In the genomic region with DNA sequence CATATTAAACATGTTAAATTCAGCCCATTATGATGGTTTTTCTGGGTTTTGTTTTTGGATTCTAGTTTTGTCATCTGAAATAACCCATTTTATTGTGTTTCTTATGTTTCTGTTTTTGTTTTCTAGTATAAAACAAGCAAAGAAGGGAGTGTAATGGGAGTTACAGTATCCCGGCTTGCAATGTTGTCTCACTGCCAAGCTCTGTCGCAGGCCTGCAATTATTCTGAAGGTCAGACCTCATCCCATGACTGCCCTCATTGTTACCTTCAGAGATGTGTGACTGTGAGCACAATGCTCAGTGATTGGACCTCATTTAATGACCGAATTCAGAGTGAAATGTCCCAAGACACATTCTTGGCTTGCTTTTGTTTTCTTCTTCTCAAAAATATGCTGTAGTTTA, we compare ENCODE assay signal across 14 cellular contexts.
A peak's percentile ranks its signal among the peaks of the same experiment; 100 is the strongest.
DNase-seq lines count a peak whose midpoint lies in the region; ATAC-seq, FAIRE-seq and TF ChIP-seq lines count a peak whose summit lies in the region.
"Had no signal": no experiment of that assay in that cellular context is flagged by ENCODE, and none has a peak within 500 bp of the region (broad histone marks: within the 10 kb centered on the region; RNA-seq: fewer than 3 reads in every experiment).

No MANE protein-coding gene starts in this region.

- WGBS in right lobe of liver (ENCODE audit: insufficient coverage, low coverage, low lambda C conversion rate, missing lambda C conversion rate): 50% methylated on average over 3 of the region's 3 CpGs

- TF ChIP-seq POLR2A in right lobe of liver (IDR thresholded peaks at IDR 0.05): no peak

- no peak for TF ChIP-seq CTCF in epithelial cell of proximal tubule (conservative IDR thresholded peaks at IDR 0.05; ENCODE audit: low read depth, low read length)
- no peak for TF ChIP-seq CTCF in right lobe of liver (IDR thresholded peaks at IDR 0.05)

- DNase-seq in AG08396 (ENCODE audit: low spot score) (peak; percentile 23), NCI-H2196 (lab: John Stamatoyannopoulos, UW; ENCODE audit: unreplicated experiment) (peak; percentile 27), epithelial cell of proximal tubule (ENCODE audit: low read depth) (peak; percentile 26), right lobe of liver (no peak), LoVo (ENCODE audit: low spot score) (no peak), RCC 7860 (ENCODE audit: low spot score) (no peak)
- DNase-seq: activated naive CD4-positive, alpha-beta T cell treated with anti-CD3 and anti-CD28 coated beads for 36 hours; kidney; SK-N-SH had no signal

- H3K4me1 ChIP-seq in right lobe of liver: no peaks in the 10 kb centered on the region
- H3K4me1 ChIP-seq: vagina had no signal

- ATAC-seq in right lobe of liver: peak in 3 of 4 donors; percentile 26 to 46 (median 42)
- ATAC-seq in HG03097 (IDR thresholded peaks at IDR 0.05; ENCODE audit: low FRiP score, unreplicated experiment): no peak
- ATAC-seq in GM21367 (IDR thresholded peaks at IDR 0.05; ENCODE audit: unreplicated experiment): no peak
- ATAC-seq: K562 had no signal

- H3K36me3 ChIP-seq in right lobe of liver: peaks cover 0 to 60% (median 23%) of the 10 kb centered on the region in 4 donors

- no peak overlapping the region for H3K27ac ChIP-seq in right lobe of liver
- H3K27ac ChIP-seq: vagina had no signal

- no peaks in the 10 kb centered on the region for H3K27me3 ChIP-seq in right lobe of liver
- H3K27me3 ChIP-seq: vagina had no signal

- FAIRE-seq in RCC 7860 (lab: Jason Lieb, UNC): no peak
- FAIRE-seq: G401.6, K562, kidney had no signal

- H3K4me3 ChIP-seq in epithelial cell of proximal tubule (ENCODE audit: low read depth, low read length) (no peak overlapping the region), right lobe of liver (no peak overlapping the region)
- H3K4me3 ChIP-seq: K562, vagina had no signal

- H3K9me3 ChIP-seq in right lobe of liver: no peaks in the 10 kb centered on the region
- H3K9me3 ChIP-seq: SK-N-SH, vagina had no signal

- intact Hi-C loops in right lobe of liver (cut with DNase I): no loop called here

Comparison
In these comparisons a context has a peak if more than half of its experiments do, and no peak if none do; other contexts are left out.
1. DNase-seq: peak in AG08396 (single experiment), NCI-H2196 (single experiment) and epithelial cell of proximal tubule (single experiment); none in right lobe of liver (0 of 3), LoVo (single experiment) and RCC 7860 (single experiment).
2. ATAC-seq: peak in right lobe of liver (3 of 4); none in HG03097 (single experiment) and GM21367 (single experiment).